In the genomic region with DNA sequence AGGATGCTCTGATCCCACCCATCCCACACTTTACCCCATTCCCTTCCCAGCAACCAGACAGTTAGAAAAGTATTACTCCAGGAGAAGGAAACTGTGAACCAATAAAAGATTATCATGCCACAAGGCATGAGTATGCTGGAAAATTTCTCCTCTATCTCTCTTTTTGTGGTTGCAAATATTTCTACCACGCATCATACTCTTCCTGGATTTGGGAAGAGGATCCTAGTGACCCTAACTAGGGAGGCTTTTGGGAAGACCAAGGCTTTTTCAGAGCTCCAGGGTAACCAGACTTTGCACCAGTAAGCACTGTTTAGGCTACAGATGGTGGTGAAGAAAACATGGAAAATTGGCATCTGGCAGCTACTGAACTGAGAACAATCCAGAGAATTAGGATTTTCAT, we compare ENCODE assay signal across 24 cellular contexts.
"Had no signal": no experiment of that assay in that cellular context is flagged by ENCODE, and none has a peak within 500 bp of the region (broad histone marks: within the 10 kb centered on the region; RNA-seq: fewer than 3 reads in every experiment).

No MANE protein-coding gene starts in this region.

- DNase-seq: Kasumi-1, NCI-H1092, NCI-H1105 treated with DMSO at 0.1 percent for 48 hours, NCI-H1417 treated with DMSO at 0.1 percent for 48 hours, NCI-H146, NCI-H187, NCI-H2029, NCI-H2081 treated with DMSO at 0.1 percent for 48 hours, NCI-H2171, NCI-H226, NCI-H510A, NCI-H524 treated with DMSO at 0.1 percent for 48 hours, NCI-H69, NCI-H774, Right ventricle myocardium superior, RPMI8226, SIG-M5 had no signal

- ATAC-seq: K562 had no signal

- H3K36me3 ChIP-seq: SJSA1 had no signal

- H3K4me3 ChIP-seq: K562, SJSA1, SK-N-MC had no signal

- H3K4me1 ChIP-seq: SJSA1 had no signal

- FAIRE-seq: HTR-8/SVneo, K562, RCC 7860 had no signal

- H3K27ac Mint-ChIP-seq: IgD-negative memory B cell had no signal

- H3K4me2 ChIP-seq: KMS-11 had no signal

- H3K27me3 ChIP-seq: SJSA1 had no signal

- H3K9ac ChIP-seq: KMS-11 had no signal

- H3K27ac ChIP-seq: KMS-11, SJSA1, SK-N-MC had no signal

- H3K9me3 ChIP-seq: SJSA1 had no signal

- H3K4me3 Mint-ChIP-seq: IgD-negative memory B cell had no signal
